Comparison of ENCODE assay signal across 8 cellular contexts in genomic region chr13:77751513-77752456, GRCh38. TPM values are rescaled to one million over a fixed set of nuclear protein-coding genes. Genes with fewer than 3 reads are reported as not detected.
A peak's percentile ranks its signal among the peaks of the same experiment; 100 is the strongest.
DNase-seq lines count a peak whose midpoint lies in the region; ATAC-seq and TF ChIP-seq lines count a peak whose summit lies in the region.

No MANE protein-coding gene starts in this region.

- H3K27me3 Mint-ChIP-seq in GM23338 (ENCODE audit: insufficient read depth, low read depth, poor library complexity), result peaks cover 2% of the 10 kb centered on the region
- H3K27me3 Mint-ChIP-seq in immature natural killer cell (ENCODE audit: low read depth in 3 of 3), result no peaks in the 10 kb centered on the region

- no peak overlapping the region for H2AFZ ChIP-seq in GM23338
- H2AFZ ChIP-seq in SK-N-SH (ENCODE audit: low read depth), result no peak overlapping the region

- TF ChIP-seq CTCF in GM23338 (conservative IDR thresholded peaks at IDR 0.05; ENCODE audit: low read depth in 2 of 2), result peak; percentile 86 to 90
- TF ChIP-seq CTCF in SK-N-SH (IDR thresholded peaks at IDR 0.05), result peak; percentile 80

- H3K9me3 ChIP-seq in SK-N-SH, result no peaks in the 10 kb centered on the region

- POLR2A ChIA-PET in SK-N-SH (lab: Yijun Ruan, JAX), result no interaction called here

- H3K4me2 ChIP-seq in GM23338 (no peak overlapping the region), SK-N-SH (no peak overlapping the region)

- H3K9me2 ChIP-seq in GM23338 (ENCODE audit: insufficient read depth) (no peaks in the 10 kb centered on the region), SK-N-SH (no peaks in the 10 kb centered on the region)

- ATAC-seq in GM23338, result peak; percentile 92

- TF ChIP-seq EP300 in SK-N-SH (IDR thresholded peaks at IDR 0.05; ENCODE audit: borderline replicate concordance in 1 of 2, low read depth in 1 of 2, low read length in 1 of 2), result no peak

- H3K4me3 ChIP-seq in GM23338 (no peak overlapping the region), SK-N-SH (ENCODE audit: low read depth in 2 of 2, low read length in 1 of 2) (no peak overlapping the region)

- H3K27ac Mint-ChIP-seq in GM23338, result peak overlapping the region; percentile 80
- peak overlapping the region in 2 of 6 donors; percentile 11 to 33 for H3K27ac Mint-ChIP-seq in immature natural killer cell

- peak; percentile 7 for DNase-seq in activated T-cell treated with anti-CD3 and anti-CD28 coated beads for 1 hour (ENCODE audit: low read depth)
- no peak for DNase-seq in activated T-cell treated with anti-CD3 and anti-CD28 coated beads, Interleukin-2, amount 50 U/mL, for 1 hour
- DNase-seq in GM23338 (ENCODE audit: low spot score), result peak; percentile 76
- DNase-seq in KG1 (lab: John Stamatoyannopoulos, UW), result peak; percentile 6
- peak; percentile 23 for DNase-seq in SK-N-SH
- peak; percentile 2 for DNase-seq in brain pericyte (ENCODE audit: low read depth, low spot score)
- peak; percentile 46 to 63 (median 54) for DNase-seq in immature natural killer cell
- DNase-seq in stimulated activated CD4-positive, alpha-beta T cell treated with anti-CD3 and anti-CD28 coated beads, Interleukin-2, amount 100 ng/mL, for 4 hours (ENCODE audit: low read depth), result peak; percentile 19

- no peaks in the 10 kb centered on the region for H3K27me3 ChIP-seq in GM23338 (ENCODE audit: insufficient read depth)
- no peaks in the 10 kb centered on the region for H3K27me3 ChIP-seq in SK-N-SH (ENCODE audit: insufficient read depth)

- peak; percentile 88 for TF ChIP-seq RAD21 in SK-N-SH (IDR thresholded peaks at IDR 0.05; ENCODE audit: low read length)

- WGBS in SK-N-SH (ENCODE audit: low lambda C conversion rate), result 64% methylated on average over 5 of the region's 5 CpGs

- peaks cover 28% of the 10 kb centered on the region for H3K79me2 ChIP-seq in GM23338 (replicated peaks; ENCODE audit: insufficient read depth)
- no peaks in the 10 kb centered on the region for H3K79me2 ChIP-seq in SK-N-SH (ENCODE audit: insufficient read depth)

- H3K27ac ChIP-seq in GM23338 (ENCODE audit: low read depth) (peak overlapping the region; percentile 86), SK-N-SH (ENCODE audit: low read depth in 2 of 2, low read length in 1 of 2) (no peak overlapping the region)

- H3K4me1 Mint-ChIP-seq in GM23338 (peaks cover 7% of the 10 kb centered on the region; the same call in 2 of the 3 replicates), immature natural killer cell (peaks cover 8 to 14% of the 10 kb centered on the region in 2 donors)

- H3K4me1 ChIP-seq in GM23338 (ENCODE audit: insufficient read depth) (no peaks in the 10 kb centered on the region), SK-N-SH (ENCODE audit: control insufficient read depth in 1 of 2, insufficient read depth in 2 of 2, low read depth in 1 of 2, low read length in 1 of 2) (no peaks in the 10 kb centered on the region; a peak in 1 of 4 replicates)

- CTCF ChIA-PET in SK-N-SH (lab: Yijun Ruan, JAX), result interaction anchor here (0.6 to 7.8 kb wide), 14 partner anchors 10 to 259 kb away, joined by 3 to 80 read pairs (median 4); no protein-coding TSS in a partner anchor

- H3K36me3 Mint-ChIP-seq in GM23338 (ENCODE audit: low read depth) (peaks cover 31% of the 10 kb centered on the region; the same call in 2 of the 3 replicates), immature natural killer cell (peaks cover 7 to 14% (median 12%) of the 10 kb centered on the region in 3 donors)

- H3K36me3 ChIP-seq in GM23338 (ENCODE audit: insufficient read depth) (peaks cover 6% of the 10 kb centered on the region), SK-N-SH (replicated peaks in 1 of 2; ENCODE audit: control insufficient read depth in 1 of 2, insufficient read depth in 2 of 2, low read length in 1 of 2) (no peaks in the 10 kb centered on the region)

- H3F3A ChIP-seq in GM23338 (replicated peaks; ENCODE audit: low read depth) (no peaks in the 10 kb centered on the region), SK-N-SH (replicated peaks; ENCODE audit: insufficient read depth) (no peaks in the 10 kb centered on the region)

- H4K20me1 ChIP-seq in GM23338 (replicated peaks; ENCODE audit: insufficient read depth), result no peaks in the 10 kb centered on the region; the same call in 1 of the 2 replicates
- no peaks in the 10 kb centered on the region for H4K20me1 ChIP-seq in SK-N-SH (ENCODE audit: insufficient read depth)

- H3K9ac ChIP-seq in SK-N-SH, result no peak overlapping the region

- no peak overlapping the region for H3K4me3 Mint-ChIP-seq in GM23338
- H3K4me3 Mint-ChIP-seq in immature natural killer cell, result peak overlapping the region in 1 of 5 donors; percentile 36

- no peaks in the 10 kb centered on the region for H3K9me3 Mint-ChIP-seq in GM23338
- no peaks in the 10 kb centered on the region for H3K9me3 Mint-ChIP-seq in immature natural killer cell

TF ChIP-seq in GM23338, 12 proteins besides CTCF, POLR2A, EP300 and RAD21 (continues in another document):
- TF ChIP-seq CREB1 (CRISPR knock-in tag; IDR thresholded peaks at IDR 0.05; ENCODE audit: low read depth) (no peak), ZNF331 (CRISPR knock-in tag; IDR thresholded peaks at IDR 0.05; ENCODE audit: low read depth) (no peak), EZH2phosphoT487 (IDR thresholded peaks at IDR 0.05; ENCODE audit: unreplicated experiment) (no peak)

TF ChIP-seq in SK-N-SH, 30 proteins besides CTCF, POLR2A, EP300 and RAD21:
- no peak for TF ChIP-seq JUND (IDR thresholded peaks at IDR 0.05)
- peak; percentile 71 for TF ChIP-seq SMC3 (IDR thresholded peaks at IDR 0.05; ENCODE audit: low read depth, low read length)

RNA-seq across cellular contexts. Expression of gene SLAIN1, which starts 54.3 kb away (rescaled TPM):
- total RNA-seq in GM23338 (2014; rRNA removed; shearing (Covaris generic)), result 44.2 and 65.8 TPM in 2 replicates
- polyA plus RNA-seq in GM23338 (2016; fragmentation: Nextera tagmentation; extraction: Ambion mirVana), result 16.3 and 18.5 TPM in 2 replicates
- 1.6 and 1.8 TPM in 2 replicates for polyA plus RNA-seq in SK-N-SH (2012; rRNA removed)
- polyA plus RNA-seq in SK-N-SH (2012; cell fraction: cytosol; rRNA removed), result 1.5 TPM in 2 replicates
- 0.42 and 0.76 TPM in 2 replicates for polyA plus RNA-seq in SK-N-SH (2012; cell fraction: nucleus; rRNA removed)
- 10 to 100 TPM; 11.8 to 23.8 (median 19.7) TPM for polyA plus RNA-seq in immature natural killer cell
